ENCODE assay signal across 8 cellular contexts in genomic region chr4:40055379-40055872, GRCh38. TPM values are rescaled to one million over a fixed set of nuclear protein-coding genes. Genes with fewer than 3 reads are reported as not detected.
DNase-seq lines count a peak whose midpoint lies in the region; TF ChIP-seq lines count a peak whose summit lies in the region.

No MANE protein-coding gene starts in this region.

- 10% methylated on average over 8 of the region's 8 CpGs for WGBS in hepatocyte (ENCODE audit: low lambda C conversion rate, missing lambda C conversion rate)

- H3K27me3 ChIP-seq in KMS-11 (ENCODE audit: insufficient read depth, low read depth) (no peaks in the 10 kb centered on the region), hepatocyte (no peaks in the 10 kb centered on the region)

- H3K27ac ChIP-seq in KMS-11 (peak overlapping the region; percentile 97), hepatocyte (peak overlapping the region; percentile 100)

- H3K4me1 ChIP-seq in KMS-11 (ENCODE audit: low read depth, poor library complexity, severe bottlenecking) (peaks cover 19% of the 10 kb centered on the region), hepatocyte (ENCODE audit: insufficient read depth) (peaks cover 16% of the 10 kb centered on the region)

- peak overlapping the region; percentile 95 for H3K9ac ChIP-seq in KMS-11

- H3K4me2 ChIP-seq in KMS-11 (peak overlapping the region; percentile 42), hepatocyte (peak overlapping the region; percentile 80)

- H3K79me2 ChIP-seq in KMS-11 (ENCODE audit: insufficient read depth, low read depth) (peaks cover 18% of the 10 kb centered on the region; the same call in 1 of the 2 replicates), hepatocyte (peaks cover 33% of the 10 kb centered on the region)

- DNase-seq in GF-D8 (lab: John Stamatoyannopoulos, UW) (peak; percentile 95), activated T-cell treated with anti-CD3 and anti-CD28 coated beads for 48 hours (ENCODE audit: low read depth) (peak; percentile 40), hepatocyte (ENCODE audit: low spot score) (no peak), NK-92 (lab: John Stamatoyannopoulos, UW; ENCODE audit: unreplicated experiment) (no peak), inferior parietal cortex (ENCODE audit: extremely low spot score) (no peak), foreskin melanocyte (no peak)
- peak in 2 of 3 donors; percentile 27 to 36 for DNase-seq in stimulated activated CD4-positive, alpha-beta T cell treated with anti-CD3 and anti-CD28 coated beads, TNF-alpha, amount 100 ng/mL, for 48 hours (ENCODE audit: low read depth in 3 of 3)

- H4K20me1 ChIP-seq in KMS-11 (ENCODE audit: insufficient read depth) (no peaks in the 10 kb centered on the region), hepatocyte (ENCODE audit: insufficient read depth, poor library complexity, severe bottlenecking) (no peaks in the 10 kb centered on the region)

- no peaks in the 10 kb centered on the region for H3K9me3 ChIP-seq in hepatocyte (ENCODE audit: low read depth)

- TF ChIP-seq CTCF in KMS-11 (conservative IDR thresholded peaks at IDR 0.05; ENCODE audit: low read depth, low read length) (no peak), hepatocyte (IDR thresholded peaks at IDR 0.05; ENCODE audit: poor library complexity) (no peak)

- H2AFZ ChIP-seq in KMS-11 (ENCODE audit: low read depth): peak overlapping the region; percentile 90
- H2AFZ ChIP-seq in hepatocyte: peak overlapping the region; percentile 83

- H3K36me3 ChIP-seq in KMS-11 (ENCODE audit: insufficient read depth): no peaks in the 10 kb centered on the region
- no peaks in the 10 kb centered on the region for H3K36me3 ChIP-seq in hepatocyte (replicated peaks; ENCODE audit: insufficient read depth, low read depth)

- H3K9me2 ChIP-seq in hepatocyte (replicated peaks; ENCODE audit: insufficient read depth): no peaks in the 10 kb centered on the region

- H3K4me3 ChIP-seq in KMS-11 (IDR thresholded peaks at IDR 0.05; ENCODE audit: insufficient read depth, low read depth, low read length): peak overlapping the region; percentile 27
- H3K4me3 ChIP-seq in hepatocyte: peak overlapping the region; percentile 70

RNA-seq across cellular contexts. Expression of gene N4BP2, which starts 1.2 kb away (rescaled TPM):
- total RNA-seq in hepatocyte: 28.8 and 29.9 TPM in 2 replicates
- 10.2 and 11.2 TPM in 2 replicates for polyA plus RNA-seq in hepatocyte

Comparison
In these comparisons a context has a peak if more than half of its experiments do, and no peak if none do; other contexts are left out.
1. DNase-seq: peak in GF-D8 (single experiment), activated T-cell treated with anti-CD3 and anti-CD28 coated beads for 48 hours (single experiment) and stimulated activated CD4-positive, alpha-beta T cell treated with anti-CD3 and anti-CD28 coated beads, TNF-alpha, amount 100 ng/mL, for 48 hours (2 of 3); none in hepatocyte (single experiment), NK-92 (single experiment), inferior parietal cortex (single experiment) and foreskin melanocyte (single experiment).